ENCODE assay signal across 16 cellular contexts in genomic region chr20:16317445-16318362, GRCh38.
DNase-seq lines count a peak whose midpoint lies in the region; ATAC-seq and TF ChIP-seq lines count a peak whose summit lies in the region.
"Had no signal": no experiment of that assay in that cellular context is flagged by ENCODE, and none has a peak within 500 bp of the region (broad histone marks: within the 10 kb centered on the region; RNA-seq: fewer than 3 reads in every experiment).

No MANE protein-coding gene starts in this region.

- TF ChIP-seq CTCF in colonic mucosa (IDR thresholded peaks at IDR 0.05), result no peak

- peak overlapping the region in 3 of 4 donors; percentile 17 to 72 (median 42) for H3K4me3 Mint-ChIP-seq in IgD-negative memory B cell
- H3K4me3 Mint-ChIP-seq in naive B cell, result peak overlapping the region in 5 of 8 donors; percentile 26 to 63 (median 49)
- H3K4me3 Mint-ChIP-seq: activated CD8-positive, alpha-beta T cell treated with anti-CD3 and anti-CD28 coated beads, Interleukin-2, amount 10 ng/mL, durations not matched to agents 7 days and 5 days; nephron progenitor cell had no signal

- no peaks in the 10 kb centered on the region for H3K4me1 ChIP-seq in colonic mucosa
- H3K4me1 ChIP-seq: foreskin keratinocyte, lower lobe of right lung, Peyer's patch had no signal

- no peak overlapping the region for H3K4me3 ChIP-seq in colonic mucosa
- H3K4me3 ChIP-seq: lower lobe of right lung, Peyer's patch had no signal

- DNase-seq in naive B cell (peak; percentile 1), colonic mucosa (no peak), midbrain (lab: John Stamatoyannopoulos, UW) (no peak)
- DNase-seq: activated CD8-positive, alpha-beta T cell treated with anti-CD3 and anti-CD28 coated beads, Interleukin-2, amount 10 ng/mL, durations not matched to agents 7 days and 5 days; C1 segment of cervical spinal cord; foreskin keratinocyte; lower lobe of right lung; NCI-H2029; NCI-H524; nephron progenitor cell; Peyer's patch; substantia nigra had no signal

- H3K36me3 ChIP-seq in colonic mucosa, result no peaks in the 10 kb centered on the region
- H3K36me3 ChIP-seq: lower lobe of right lung, Peyer's patch had no signal

- no peaks in the 10 kb centered on the region for H3K27me3 Mint-ChIP-seq in IgD-negative memory B cell
- H3K27me3 Mint-ChIP-seq in naive B cell, result no peaks in the 10 kb centered on the region

- H3K27ac ChIP-seq in colonic mucosa, result no peak overlapping the region
- H3K27ac ChIP-seq: foreskin keratinocyte, lower lobe of right lung, Peyer's patch had no signal

- H3K9me3 Mint-ChIP-seq in IgD-negative memory B cell (peaks cover 0 to 1% (median 0%) of the 10 kb centered on the region in 3 donors), naive B cell (peaks cover 0 to 4% (median 0%) of the 10 kb centered on the region in 7 donors)

- intact Hi-C loops in colonic mucosa (cut with DNase I), result no loop called here

- H3K9ac ChIP-seq in colonic mucosa (ENCODE audit: low read depth in 2 of 2, low read length in 2 of 2), result no peak overlapping the region

- ATAC-seq in GM18502 (IDR thresholded peaks at IDR 0.05; ENCODE audit: poor library complexity, unreplicated experiment) (peak; percentile 43), GM19395 (IDR thresholded peaks at IDR 0.05; ENCODE audit: unreplicated experiment) (peak; percentile 68), naive B cell (ENCODE audit: low read depth in 2 of 2) (peak in 1 of 2 donors; percentile 32), HG03571 (IDR thresholded peaks at IDR 0.05; ENCODE audit: unreplicated experiment) (no peak)
- ATAC-seq: activated CD8-positive, alpha-beta T cell treated with anti-CD3 and anti-CD28 coated beads, Interleukin-2, amount 10 ng/mL, durations not matched to agents 7 days and 5 days; foreskin keratinocyte had no signal

- H3K27ac Mint-ChIP-seq in IgD-negative memory B cell (peak overlapping the region in 1 of 3 donors; percentile 8), naive B cell (peak overlapping the region in 5 of 6 donors; percentile 18 to 91 (median 62))
- H3K27ac Mint-ChIP-seq: activated CD8-positive, alpha-beta T cell treated with anti-CD3 and anti-CD28 coated beads, Interleukin-2, amount 10 ng/mL, durations not matched to agents 7 days and 5 days; nephron progenitor cell had no signal

- H3K27me3 ChIP-seq in colonic mucosa, result no peaks in the 10 kb centered on the region
- H3K27me3 ChIP-seq: foreskin keratinocyte, Peyer's patch had no signal

- peaks cover 4% of the 10 kb centered on the region for H3K36me3 Mint-ChIP-seq in IgD-negative memory B cell
- H3K36me3 Mint-ChIP-seq in naive B cell, result peaks cover 7 to 19% of the 10 kb centered on the region in 2 donors

- H3K4me1 Mint-ChIP-seq in IgD-negative memory B cell (peaks cover 4 to 10% (median 6%) of the 10 kb centered on the region in 3 donors), naive B cell (peaks cover 19 to 27% (median 23%) of the 10 kb centered on the region in 3 donors)
- H3K4me1 Mint-ChIP-seq: nephron progenitor cell had no signal

- no peaks in the 10 kb centered on the region for H3K9me3 ChIP-seq in colonic mucosa
- H3K9me3 ChIP-seq: lower lobe of right lung, Peyer's patch had no signal
